ENCODE assay signal across 8 cellular contexts in the genomic region with DNA sequence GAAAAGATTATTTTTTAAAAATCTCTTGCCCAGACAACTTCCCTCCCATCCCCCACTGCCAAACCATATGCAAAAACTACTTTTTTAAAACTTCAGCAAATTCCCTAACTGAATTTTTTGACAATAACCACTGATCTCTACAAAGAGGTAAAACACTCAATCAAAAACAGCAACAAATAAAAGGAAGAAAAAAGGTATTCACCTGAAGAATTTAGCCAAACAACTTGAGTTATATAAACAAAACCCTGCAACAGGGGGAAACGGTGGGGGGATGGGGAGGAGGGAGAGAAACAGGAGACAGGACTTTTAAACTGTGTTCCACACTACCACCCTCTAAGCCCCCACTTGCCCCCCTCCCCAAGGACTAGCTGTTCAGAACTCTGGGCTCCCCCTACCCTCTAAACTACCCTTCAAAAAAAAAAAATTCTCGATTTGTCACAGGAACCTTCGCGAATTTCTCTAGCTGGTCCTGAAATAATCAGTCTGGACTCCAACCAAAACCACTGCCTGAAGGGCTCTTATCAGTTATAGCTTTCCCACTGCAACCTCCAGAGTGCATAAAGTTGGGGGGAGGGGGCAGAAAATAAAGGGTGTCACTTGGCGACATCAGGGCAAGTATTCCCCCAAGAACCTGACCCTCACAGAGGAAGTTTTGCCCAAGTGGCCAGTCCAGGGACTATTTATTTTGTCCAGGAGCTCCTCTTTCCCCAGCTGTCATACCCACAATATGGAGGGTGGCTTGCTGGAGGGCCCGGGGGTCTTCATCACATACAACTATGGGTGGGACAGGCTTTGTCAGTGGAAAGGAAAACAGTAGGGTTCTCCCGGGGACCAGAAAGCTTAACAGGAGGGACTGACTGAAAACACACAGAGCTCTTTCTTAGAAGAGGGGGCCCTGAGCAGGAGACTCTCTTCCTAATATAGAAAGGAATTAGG. TPM values are rescaled to one million over a fixed set of nuclear protein-coding genes. Genes with fewer than 3 reads are reported as not detected.
DNase-seq lines count a peak whose midpoint lies in the region; ATAC-seq and TF ChIP-seq lines count a peak whose summit lies in the region.

No MANE protein-coding gene starts in this region.

- peak; percentile 18 for DNase-seq in natural killer cell
- DNase-seq in natural killer cell treated with Interleukin-12 subunit alpha and Interleukin-12 subunit beta and Interleukin-15 and Interleukin-18, amount 100 ng/mL, for 72 hours (ENCODE audit: low spot score) = no peak
- DNase-seq in T-helper 9 cell = peak; percentile 3
- DNase-seq in foreskin melanocyte = peak; percentile 10
- DNase-seq in putamen (ENCODE audit: low spot score) = peak; percentile 14
- no peak for DNase-seq in NOMO-1 (lab: John Stamatoyannopoulos, UW; ENCODE audit: unreplicated experiment in 2 of 2)
- DNase-seq in epidermal melanocyte (ENCODE audit: insufficient read length, low spot score) = no peak

- ATAC-seq in natural killer cell (no peak), GM21576 (IDR thresholded peaks at IDR 0.05; ENCODE audit: unreplicated experiment) (no peak)
- no peak for ATAC-seq in natural killer cell treated with Interleukin-12 subunit alpha and Interleukin-12 subunit beta and Interleukin-15 and Interleukin-18, amount 100 ng/mL, for 72 hours

- intact Hi-C loops in natural killer cell (cut with micrococcal nuclease) = loop anchor here (2.0 to 5.0 kb wide), 2 partner anchors 37 to 414 kb away; no protein-coding TSS in a partner anchor

- no peak for TF ChIP-seq CTCF in natural killer cell (IDR thresholded peaks at IDR 0.05)

- H3K9me3 Mint-ChIP-seq in natural killer cell = no peaks in the 10 kb centered on the region
- no peaks in the 10 kb centered on the region for H3K9me3 Mint-ChIP-seq in natural killer cell treated with Interleukin-12 subunit alpha and Interleukin-12 subunit beta and Interleukin-15 and Interleukin-18, amount 100 ng/mL, for 72 hours

- peaks cover 0 to 2% of the 10 kb centered on the region in 2 donors for H3K27me3 Mint-ChIP-seq in natural killer cell (ENCODE audit: low read depth in 2 of 2)
- no peaks in the 10 kb centered on the region for H3K27me3 Mint-ChIP-seq in natural killer cell treated with Interleukin-12 subunit alpha and Interleukin-12 subunit beta and Interleukin-15 and Interleukin-18, amount 100 ng/mL, for 72 hours

- H3K27ac Mint-ChIP-seq in natural killer cell = no peak overlapping the region
- no peak overlapping the region for H3K27ac Mint-ChIP-seq in natural killer cell treated with Interleukin-12 subunit alpha and Interleukin-12 subunit beta and Interleukin-15 and Interleukin-18, amount 100 ng/mL, for 72 hours

- H3K4me3 Mint-ChIP-seq in natural killer cell = no peak overlapping the region
- no peak overlapping the region for H3K4me3 Mint-ChIP-seq in natural killer cell treated with Interleukin-12 subunit alpha and Interleukin-12 subunit beta and Interleukin-15 and Interleukin-18, amount 100 ng/mL, for 72 hours

- H3K36me3 Mint-ChIP-seq in natural killer cell = peaks cover 7% of the 10 kb centered on the region
- H3K36me3 Mint-ChIP-seq in natural killer cell treated with Interleukin-12 subunit alpha and Interleukin-12 subunit beta and Interleukin-15 and Interleukin-18, amount 100 ng/mL, for 72 hours = peaks cover 10% of the 10 kb centered on the region

- peaks cover 14 to 22% of the 10 kb centered on the region in 2 donors for H3K4me1 Mint-ChIP-seq in natural killer cell
- H3K4me1 Mint-ChIP-seq in natural killer cell treated with Interleukin-12 subunit alpha and Interleukin-12 subunit beta and Interleukin-15 and Interleukin-18, amount 100 ng/mL, for 72 hours (ENCODE audit: low read depth in 2 of 2) = peaks cover 8 to 11% of the 10 kb centered on the region in 2 donors

RNA-seq across cellular contexts. Expression of a gene that starts 1.4 kb away (rescaled TPM):
- 10 to 100 TPM; 80.9 to 86.9 (median 83.1) TPM for total RNA-seq in natural killer cell
- total RNA-seq in natural killer cell treated with Interleukin-12 subunit alpha and Interleukin-12 subunit beta and Interleukin-15 and Interleukin-18, amount 100 ng/mL, for 72 hours = 10 to 100 TPM; 24.9 to 45.2 TPM

Comparison
In these comparisons a context has a peak if more than half of its experiments do, and no peak if none do; other contexts are left out.
1. DNase-seq: peak in natural killer cell (single experiment), T-helper 9 cell (single experiment), foreskin melanocyte (single experiment) and putamen (single experiment); none in natural killer cell treated with Interleukin-12 subunit alpha and Interleukin-12 subunit beta and Interleukin-15 and Interleukin-18, amount 100 ng/mL, for 72 hours (single experiment), NOMO-1 (0 of 2) and epidermal melanocyte (single experiment).